ENCODE assay signal across 7 cellular contexts in genomic region chr2:197704434-197705142, GRCh38. TPM values are rescaled to one million over a fixed set of nuclear protein-coding genes. Genes with fewer than 3 reads are reported as not detected.
DNase-seq lines count a peak whose midpoint lies in the region; ATAC-seq and TF ChIP-seq lines count a peak whose summit lies in the region.

No MANE protein-coding gene starts in this region.

- H3K36me3 ChIP-seq in Panc1 (ENCODE audit: control insufficient read depth, insufficient read depth, low read length) (peaks cover 6% of the 10 kb centered on the region), esophagus (ENCODE audit: control insufficient read depth in 2 of 2, insufficient read depth in 2 of 2, low read length in 1 of 2) (no peaks in the 10 kb centered on the region), neutrophil (no peaks in the 10 kb centered on the region)

- intact Hi-C loops in Panc1 (cut with micrococcal nuclease; ENCODE audit: unreplicated experiment): loop anchor here (5.0 kb wide), 1 partner anchor 202 kb away; the partner anchor contains the start of gene HSPE1

- 0 to 1% methylated on average over 6 of the region's 6 CpGs for WGBS in esophagus, 2 donors

- H3K27ac ChIP-seq in Panc1 (ENCODE audit: low read length) (peak overlapping the region; percentile 99), esophagus (ENCODE audit: low read depth in 2 of 2, low read length in 1 of 2) (peak overlapping the region; percentile 65 to 87), neutrophil (peak overlapping the region; percentile 79)

- peak; percentile 36 for DNase-seq in Panc1 (ENCODE audit: low read depth, low spot score)
- no peak for DNase-seq in cerebellar cortex (ENCODE audit: low spot score)
- DNase-seq in stimulated activated naive CD4-positive, alpha-beta T cell treated with Interleukin-2 at 50 U/mL for 16 hours (lab: John Stamatoyannopoulos, UW): no peak

- H3K4me1 ChIP-seq in Panc1 (ENCODE audit: control insufficient read depth, insufficient read depth, low read length) (peaks cover 15% of the 10 kb centered on the region), esophagus (ENCODE audit: control insufficient read depth in 2 of 2, insufficient read depth in 2 of 2, low read length in 1 of 2) (peaks cover 2 to 4% of the 10 kb centered on the region in 2 donors), neutrophil (ENCODE audit: control insufficient read depth in 1 of 2, insufficient read depth in 1 of 2, low read depth in 1 of 2, low read length in 1 of 2) (peaks cover 17 to 26% of the 10 kb centered on the region in 2 experiments)

- H3K27me3 ChIP-seq in Panc1 (ENCODE audit: control insufficient read depth, insufficient read depth, low read length): no peaks in the 10 kb centered on the region
- no peaks in the 10 kb centered on the region for H3K27me3 ChIP-seq in esophagus (ENCODE audit: control insufficient read depth in 1 of 2, insufficient read depth in 2 of 2, low read length in 2 of 2)
- H3K27me3 ChIP-seq in neutrophil: no peaks in the 10 kb centered on the region

- CTCF ChIA-PET in Panc1 (lab: Charles Lee): interaction anchor here (0.6 to 1.1 kb wide), 2 partner anchors 42 to 205 kb away, joined by 3 to 5 read pairs; partner anchors contain the start of genes HSPD1 and HSPE1

- no TSS peak for BruUV-seq in Panc1 (replicated peaks; lab: Mats Ljungman, UMichigan)

- in situ Hi-C loops in Panc1 (cut with HindIII; ENCODE audit: low pct_unique_long_range_greater_than_20kb, low sequenced_read_pairs): no loop called here

- peak; percentile 47 for ATAC-seq in GM18907 (IDR thresholded peaks at IDR 0.05; ENCODE audit: unreplicated experiment)
- peak; percentile 40 for ATAC-seq in HG02759 (IDR thresholded peaks at IDR 0.05; ENCODE audit: unreplicated experiment)
- ATAC-seq in Panc1: peak; percentile 65

- TF ChIP-seq CTCF in Panc1 (IDR thresholded peaks at IDR 0.05) (no peak), neutrophil (IDR thresholded peaks at IDR 0.05) (no peak)

- H3K4me3 ChIP-seq in Panc1 (ENCODE audit: low read depth in 2 of 2, low read length in 2 of 2) (peak overlapping the region; percentile 52 to 94), esophagus (ENCODE audit: low read depth in 1 of 2, low read length in 2 of 2) (peak overlapping the region; percentile 44 to 74), neutrophil (ENCODE audit: low read depth in 1 of 2, low read length in 1 of 2) (peak overlapping the region; percentile 81 to 82)

- POLR2A ChIA-PET in Panc1 (lab: Charles Lee): interaction anchor here (0.6 kb wide), 1 partner anchor 135 kb away, joined by 4 read pairs; no protein-coding TSS in a partner anchor

- H3K9me3 ChIP-seq in Panc1 (ENCODE audit: control insufficient read depth, insufficient read depth, low read depth, low read length) (no peaks in the 10 kb centered on the region), esophagus (ENCODE audit: control insufficient read depth in 2 of 2, insufficient read depth in 1 of 2, low read depth in 1 of 2, low read length in 1 of 2) (no peaks in the 10 kb centered on the region), neutrophil (no peaks in the 10 kb centered on the region)

RNA-seq across cellular contexts. Expression of gene MARS2, which starts 0.6 kb away (rescaled TPM):
- total RNA-seq in Panc1 (2021; ENCODE audit: unreplicated experiment): 8.7 TPM
- polyA plus RNA-seq in Panc1 (2012; ENCODE audit: insufficient read length): 5.4 TPM
- 1 to 10 TPM; 2.1 to 4.1 TPM for polyA plus RNA-seq in esophagus

RNA-seq across cellular contexts. Expression of gene RFTN2, which starts 29.2 kb away (rescaled TPM):
- not detected for total RNA-seq in Panc1 (2021; ENCODE audit: unreplicated experiment)
- polyA plus RNA-seq in Panc1 (2012; ENCODE audit: insufficient read length): not detected
- under 1 TPM; 0.24 to 0.38 TPM for polyA plus RNA-seq in esophagus
